In the genomic region with DNA sequence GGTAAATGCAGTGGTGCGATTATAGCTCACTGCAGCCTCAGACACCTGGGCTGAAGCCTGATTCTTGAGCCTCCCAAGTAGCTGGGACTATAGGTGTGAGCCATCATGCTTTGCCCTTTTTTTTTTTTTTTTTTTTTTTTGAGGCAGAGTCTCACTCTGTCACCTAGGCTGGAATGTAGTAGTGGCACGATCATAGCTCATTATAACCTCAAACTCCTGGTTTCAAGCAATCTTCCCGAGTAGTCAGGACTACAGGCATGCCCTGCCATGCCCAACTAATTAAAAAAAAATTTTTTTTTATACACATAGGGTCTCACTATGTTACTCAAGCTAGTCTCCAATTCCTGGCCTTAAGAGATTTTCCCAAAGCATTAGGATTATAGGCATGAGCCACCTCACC, we compare ENCODE assay signal across 1 cellular context.
TF ChIP-seq lines count a peak whose summit lies in the region.

No MANE protein-coding gene starts in this region.

TF ChIP-seq in GM23338, 12 proteins besides CTCF, POLR2A, EP300 and RAD21:
- TF ChIP-seq STAT1 (IDR thresholded peaks at IDR 0.05; ENCODE audit: unreplicated experiment), result no peak
- no peak for TF ChIP-seq JUNB (IDR thresholded peaks at IDR 0.05; ENCODE audit: unreplicated experiment)
- no peak for TF ChIP-seq ZNF114 (CRISPR knock-in tag; IDR thresholded peaks at IDR 0.05)
- no peak for TF ChIP-seq ZNF331 (CRISPR knock-in tag; IDR thresholded peaks at IDR 0.05; ENCODE audit: low read depth)
- TF ChIP-seq, protein P1, sequence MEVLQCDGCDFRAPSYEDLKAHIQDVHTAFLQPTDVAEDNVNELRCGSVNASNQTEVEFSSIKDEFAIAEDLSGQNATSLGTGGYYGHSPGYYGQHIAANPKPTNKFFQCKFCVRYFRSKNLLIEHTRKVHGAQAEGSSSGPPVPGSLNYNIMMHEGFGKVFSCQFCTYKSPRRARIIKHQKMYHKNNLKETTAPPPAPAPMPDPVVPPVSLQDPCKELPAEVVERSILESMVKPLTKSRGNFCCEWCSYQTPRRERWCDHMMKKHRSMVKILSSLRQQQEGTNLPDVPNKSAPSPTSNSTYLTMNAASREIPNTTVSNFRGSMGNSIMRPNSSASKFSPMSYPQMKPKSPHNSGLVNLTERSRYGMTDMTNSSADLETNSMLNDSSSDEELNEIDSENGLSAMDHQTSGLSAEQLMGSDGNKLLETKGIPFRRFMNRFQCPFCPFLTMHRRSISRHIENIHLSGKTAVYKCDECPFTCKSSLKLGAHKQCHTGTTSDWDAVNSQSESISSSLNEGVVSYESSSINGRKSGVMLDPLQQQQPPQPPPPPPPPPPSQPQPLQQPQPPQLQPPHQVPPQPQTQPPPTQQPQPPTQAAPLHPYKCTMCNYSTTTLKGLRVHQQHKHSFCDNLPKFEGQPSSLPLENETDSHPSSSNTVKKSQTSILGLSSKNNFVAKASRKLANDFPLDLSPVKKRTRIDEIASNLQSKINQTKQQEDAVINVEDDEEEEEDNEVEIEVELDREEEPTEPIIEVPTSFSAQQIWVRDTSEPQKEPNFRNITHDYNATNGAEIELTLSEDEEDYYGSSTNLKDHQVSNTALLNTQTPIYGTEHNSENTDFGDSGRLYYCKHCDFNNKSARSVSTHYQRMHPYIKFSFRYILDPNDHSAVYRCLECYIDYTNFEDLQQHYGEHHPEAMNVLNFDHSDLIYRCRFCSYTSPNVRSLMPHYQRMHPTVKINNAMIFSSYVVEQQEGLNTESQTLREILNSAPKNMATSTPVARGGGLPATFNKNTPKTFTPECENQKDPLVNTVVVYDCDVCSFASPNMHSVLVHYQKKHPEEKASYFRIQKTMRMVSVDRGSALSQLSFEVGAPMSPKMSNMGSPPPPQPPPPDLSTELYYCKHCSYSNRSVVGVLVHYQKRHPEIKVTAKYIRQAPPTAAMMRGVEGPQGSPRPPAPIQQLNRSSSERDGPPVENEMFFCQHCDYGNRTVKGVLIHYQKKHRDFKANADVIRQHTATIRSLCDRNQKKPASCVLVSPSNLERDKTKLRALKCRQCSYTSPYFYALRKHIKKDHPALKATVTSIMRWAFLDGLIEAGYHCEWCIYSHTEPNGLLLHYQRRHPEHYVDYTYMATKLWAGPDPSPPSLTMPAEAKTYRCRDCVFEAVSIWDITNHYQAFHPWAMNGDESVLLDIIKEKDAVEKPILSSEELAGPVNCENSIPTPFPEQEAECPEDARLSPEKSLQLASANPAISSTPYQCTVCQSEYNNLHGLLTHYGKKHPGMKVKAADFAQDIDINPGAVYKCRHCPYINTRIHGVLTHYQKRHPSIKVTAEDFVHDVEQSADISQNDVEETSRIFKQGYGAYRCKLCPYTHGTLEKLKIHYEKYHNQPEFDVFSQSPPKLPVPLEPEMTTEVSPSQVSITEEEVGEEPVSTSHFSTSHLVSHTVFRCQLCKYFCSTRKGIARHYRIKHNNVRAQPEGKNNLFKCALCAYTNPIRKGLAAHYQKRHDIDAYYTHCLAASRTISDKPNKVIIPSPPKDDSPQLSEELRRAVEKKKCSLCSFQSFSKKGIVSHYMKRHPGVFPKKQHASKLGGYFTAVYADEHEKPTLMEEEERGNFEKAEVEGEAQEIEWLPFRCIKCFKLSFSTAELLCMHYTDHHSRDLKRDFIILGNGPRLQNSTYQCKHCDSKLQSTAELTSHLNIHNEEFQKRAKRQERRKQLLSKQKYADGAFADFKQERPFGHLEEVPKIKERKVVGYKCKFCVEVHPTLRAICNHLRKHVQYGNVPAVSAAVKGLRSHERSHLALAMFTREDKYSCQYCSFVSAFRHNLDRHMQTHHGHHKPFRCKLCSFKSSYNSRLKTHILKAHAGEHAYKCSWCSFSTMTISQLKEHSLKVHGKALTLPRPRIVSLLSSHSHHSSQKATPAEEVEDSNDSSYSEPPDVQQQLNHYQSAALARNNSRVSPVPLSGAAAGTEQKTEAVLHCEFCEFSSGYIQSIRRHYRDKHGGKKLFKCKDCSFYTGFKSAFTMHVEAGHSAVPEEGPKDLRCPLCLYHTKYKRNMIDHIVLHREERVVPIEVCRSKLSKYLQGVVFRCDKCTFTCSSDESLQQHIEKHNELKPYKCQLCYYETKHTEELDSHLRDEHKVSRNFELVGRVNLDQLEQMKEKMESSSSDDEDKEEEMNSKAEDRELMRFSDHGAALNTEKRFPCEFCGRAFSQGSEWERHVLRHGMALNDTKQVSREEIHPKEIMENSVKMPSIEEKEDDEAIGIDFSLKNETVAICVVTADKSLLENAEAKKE (CRISPR knock-in tag; IDR thresholded peaks at IDR 0.05), result no peak
- TF ChIP-seq EZH2 (IDR thresholded peaks at IDR 0.05; ENCODE audit: low read depth, unreplicated experiment), result no peak
- no peak for TF ChIP-seq POLR2AphosphoS5 (IDR thresholded peaks at IDR 0.05; ENCODE audit: low read depth)
- no peak for TF ChIP-seq CREB1 (CRISPR knock-in tag; IDR thresholded peaks at IDR 0.05; ENCODE audit: low read depth)
- TF ChIP-seq, protein P2, sequence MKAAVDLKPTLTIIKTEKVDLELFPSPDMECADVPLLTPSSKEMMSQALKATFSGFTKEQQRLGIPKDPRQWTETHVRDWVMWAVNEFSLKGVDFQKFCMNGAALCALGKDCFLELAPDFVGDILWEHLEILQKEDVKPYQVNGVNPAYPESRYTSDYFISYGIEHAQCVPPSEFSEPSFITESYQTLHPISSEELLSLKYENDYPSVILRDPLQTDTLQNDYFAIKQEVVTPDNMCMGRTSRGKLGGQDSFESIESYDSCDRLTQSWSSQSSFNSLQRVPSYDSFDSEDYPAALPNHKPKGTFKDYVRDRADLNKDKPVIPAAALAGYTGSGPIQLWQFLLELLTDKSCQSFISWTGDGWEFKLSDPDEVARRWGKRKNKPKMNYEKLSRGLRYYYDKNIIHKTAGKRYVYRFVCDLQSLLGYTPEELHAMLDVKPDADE (IDR thresholded peaks at IDR 0.05), result no peak
- TF ChIP-seq, protein P3, sequence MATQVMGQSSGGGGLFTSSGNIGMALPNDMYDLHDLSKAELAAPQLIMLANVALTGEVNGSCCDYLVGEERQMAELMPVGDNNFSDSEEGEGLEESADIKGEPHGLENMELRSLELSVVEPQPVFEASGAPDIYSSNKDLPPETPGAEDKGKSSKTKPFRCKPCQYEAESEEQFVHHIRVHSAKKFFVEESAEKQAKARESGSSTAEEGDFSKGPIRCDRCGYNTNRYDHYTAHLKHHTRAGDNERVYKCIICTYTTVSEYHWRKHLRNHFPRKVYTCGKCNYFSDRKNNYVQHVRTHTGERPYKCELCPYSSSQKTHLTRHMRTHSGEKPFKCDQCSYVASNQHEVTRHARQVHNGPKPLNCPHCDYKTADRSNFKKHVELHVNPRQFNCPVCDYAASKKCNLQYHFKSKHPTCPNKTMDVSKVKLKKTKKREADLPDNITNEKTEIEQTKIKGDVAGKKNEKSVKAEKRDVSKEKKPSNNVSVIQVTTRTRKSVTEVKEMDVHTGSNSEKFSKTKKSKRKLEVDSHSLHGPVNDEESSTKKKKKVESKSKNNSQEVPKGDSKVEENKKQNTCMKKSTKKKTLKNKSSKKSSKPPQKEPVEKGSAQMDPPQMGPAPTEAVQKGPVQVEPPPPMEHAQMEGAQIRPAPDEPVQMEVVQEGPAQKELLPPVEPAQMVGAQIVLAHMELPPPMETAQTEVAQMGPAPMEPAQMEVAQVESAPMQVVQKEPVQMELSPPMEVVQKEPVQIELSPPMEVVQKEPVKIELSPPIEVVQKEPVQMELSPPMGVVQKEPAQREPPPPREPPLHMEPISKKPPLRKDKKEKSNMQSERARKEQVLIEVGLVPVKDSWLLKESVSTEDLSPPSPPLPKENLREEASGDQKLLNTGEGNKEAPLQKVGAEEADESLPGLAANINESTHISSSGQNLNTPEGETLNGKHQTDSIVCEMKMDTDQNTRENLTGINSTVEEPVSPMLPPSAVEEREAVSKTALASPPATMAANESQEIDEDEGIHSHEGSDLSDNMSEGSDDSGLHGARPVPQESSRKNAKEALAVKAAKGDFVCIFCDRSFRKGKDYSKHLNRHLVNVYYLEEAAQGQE (IDR thresholded peaks at IDR 0.05; ENCODE audit: unreplicated experiment), result no peak
- no peak for TF ChIP-seq NANOG (IDR thresholded peaks at IDR 0.05; ENCODE audit: borderline replicate concordance)
- no peak for TF ChIP-seq EZH2phosphoT487 (IDR thresholded peaks at IDR 0.05; ENCODE audit: unreplicated experiment)
